In the genomic region with DNA sequence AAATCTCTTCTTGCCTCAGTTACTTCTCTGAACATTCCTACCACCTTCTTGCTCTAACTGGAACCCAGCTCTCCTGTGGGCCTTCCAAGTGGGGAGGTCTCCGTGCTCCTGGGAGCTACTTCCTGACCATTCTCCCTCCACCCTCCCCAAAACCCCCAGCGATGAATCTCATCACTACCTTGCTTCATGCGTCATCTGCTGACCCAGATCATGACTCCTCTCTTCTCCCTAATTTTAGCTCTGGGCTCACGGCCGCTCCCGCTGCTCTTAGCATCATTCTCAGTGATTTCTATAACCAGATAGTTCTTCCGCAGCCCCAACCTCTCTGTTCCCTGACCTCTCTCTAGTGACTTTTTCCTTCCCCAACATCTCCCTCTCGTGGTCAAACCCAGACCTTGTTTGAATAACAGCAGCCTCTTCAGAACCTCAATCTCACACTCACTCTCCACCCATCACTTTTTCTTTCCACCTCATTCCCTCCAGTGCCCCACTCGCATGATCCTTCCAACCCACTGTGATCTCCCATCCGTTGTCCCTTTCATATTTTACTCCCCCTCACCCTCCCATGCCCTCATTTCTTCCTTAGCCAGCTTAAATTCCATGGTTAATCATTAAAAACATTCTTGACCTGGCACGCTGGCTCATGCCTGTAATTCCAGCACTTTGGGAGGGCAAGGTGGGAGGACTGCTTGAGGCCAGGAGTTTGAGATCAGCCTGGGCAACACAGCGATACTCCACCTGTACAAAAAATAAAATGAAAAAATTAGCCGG, we compare ENCODE assay signal across 8 cellular contexts. TPM values are rescaled to one million over a fixed set of nuclear protein-coding genes. Genes with fewer than 3 reads are reported as not detected.
DNase-seq lines count a peak whose midpoint lies in the region; ATAC-seq, FAIRE-seq and TF ChIP-seq lines count a peak whose summit lies in the region.

No MANE protein-coding gene starts in this region.

- H3F3A ChIP-seq in SU-DHL-6 (ENCODE audit: insufficient read depth): no peaks in the 10 kb centered on the region

- no peaks in the 10 kb centered on the region for H3K9me3 ChIP-seq in SU-DHL-6 (ENCODE audit: insufficient read depth, low read length)
- H3K9me3 ChIP-seq in kidney (ENCODE audit: control insufficient read depth in 1 of 2, low read length in 2 of 2): no peaks in the 10 kb centered on the region

- H3K27me3 ChIP-seq in SU-DHL-6 (ENCODE audit: low read length): no peaks in the 10 kb centered on the region

- CTCF ChIA-PET in activated naive CD4-positive, alpha-beta T cell treated with anti-CD3 and anti-CD28 coated beads, Interleukin-2, amount 10 ng/mL, durations not matched to agents 7 days and 5 days (lab: Charles Lee): interaction anchor here (0.7 to 1.6 kb wide), 6 partner anchors 22 to 550 kb away, joined by 3 to 6 read pairs (median 5); a partner anchor contains a TSS

- no peaks in the 10 kb centered on the region for H3K9me3 Mint-ChIP-seq in activated naive CD4-positive, alpha-beta T cell treated with anti-CD3 and anti-CD28 coated beads, Interleukin-2, amount 10 ng/mL, durations not matched to agents 7 days and 5 days

- ATAC-seq in HG03354 (IDR thresholded peaks at IDR 0.05; ENCODE audit: poor library complexity, severe bottlenecking, unreplicated experiment): no peak

- H3K4me1 ChIP-seq in kidney (ENCODE audit: control insufficient read depth in 1 of 2, insufficient read depth in 1 of 2, low read depth in 1 of 2, low read length in 2 of 2): peaks cover 15% of the 10 kb centered on the region in 2 donors

- FAIRE-seq in kidney (lab: Jason Lieb, UNC): peak; percentile 3

- intact Hi-C loops in kidney (cut with DNase I): no loop called here

- no peak overlapping the region for H2AFZ ChIP-seq in SU-DHL-6 (ENCODE audit: low read depth, low read length, severe bottlenecking)

- H3K9ac ChIP-seq in SU-DHL-6 (ENCODE audit: low read length) (no peak overlapping the region), kidney (ENCODE audit: low read length in 2 of 2) (peak overlapping the region in 1 of 2 donors; percentile 51)

- TF ChIP-seq CTCF in SU-DHL-6 (IDR thresholded peaks at IDR 0.05; ENCODE audit: insufficient read depth, low read length, poor library complexity, severe bottlenecking) (peak; percentile 43), kidney (IDR thresholded peaks at IDR 0.05; ENCODE audit: borderline replicate concordance, extremely low read depth, insufficient read depth) (peak; percentile 35)

- H3K4me3 ChIP-seq in SU-DHL-6 (ENCODE audit: insufficient read depth, low read length, poor library complexity, severe bottlenecking): no peak overlapping the region
- peak overlapping the region in 1 of 2 donors; percentile 37 for H3K4me3 ChIP-seq in kidney (ENCODE audit: low read length in 2 of 2)

- no peaks in the 10 kb centered on the region for H3K36me3 Mint-ChIP-seq in activated naive CD4-positive, alpha-beta T cell treated with anti-CD3 and anti-CD28 coated beads, Interleukin-2, amount 10 ng/mL, durations not matched to agents 7 days and 5 days

- DNase-seq in activated naive CD4-positive, alpha-beta T cell treated with anti-CD3 and anti-CD28 coated beads, Interleukin-2, amount 10 ng/mL, durations not matched to agents 7 days and 5 days: peak; percentile 68
- no peak for DNase-seq in activated naive CD4-positive, alpha-beta T cell treated with anti-CD3 and anti-CD28 coated beads, Interleukin-2, amount 50 U/mL, for 16 hours
- DNase-seq in MV-4-11 (lab: John Stamatoyannopoulos, UW): peak; percentile 67
- DNase-seq in kidney: peak; percentile 29
- DNase-seq in OCI-M2 (lab: John Stamatoyannopoulos, UW; ENCODE audit: unreplicated experiment): no peak
- no peak for DNase-seq in hepatic stellate cell (ENCODE audit: low spot score)

- no peaks in the 10 kb centered on the region for H4K20me1 ChIP-seq in SU-DHL-6 (ENCODE audit: low read depth, low read length)

- no peak overlapping the region for H3K4me3 Mint-ChIP-seq in activated naive CD4-positive, alpha-beta T cell treated with anti-CD3 and anti-CD28 coated beads, Interleukin-2, amount 10 ng/mL, durations not matched to agents 7 days and 5 days

- no peak overlapping the region for H3K27ac Mint-ChIP-seq in activated naive CD4-positive, alpha-beta T cell treated with anti-CD3 and anti-CD28 coated beads, Interleukin-2, amount 10 ng/mL, durations not matched to agents 7 days and 5 days

- no peaks in the 10 kb centered on the region for H3K79me2 ChIP-seq in SU-DHL-6 (ENCODE audit: insufficient read depth, low read length)

- no peaks in the 10 kb centered on the region for H3K9me2 ChIP-seq in SU-DHL-6 (replicated peaks; ENCODE audit: insufficient read depth, low read length)

- no peak overlapping the region for H3K4me2 ChIP-seq in SU-DHL-6 (ENCODE audit: low read depth, low read length, poor library complexity, severe bottlenecking)

- H3K4me1 Mint-ChIP-seq in activated naive CD4-positive, alpha-beta T cell treated with anti-CD3 and anti-CD28 coated beads, Interleukin-2, amount 10 ng/mL, durations not matched to agents 7 days and 5 days: peaks cover 15% of the 10 kb centered on the region

- peaks cover 63% of the 10 kb centered on the region for H3K27me3 Mint-ChIP-seq in activated naive CD4-positive, alpha-beta T cell treated with anti-CD3 and anti-CD28 coated beads, Interleukin-2, amount 10 ng/mL, durations not matched to agents 7 days and 5 days

- no peak overlapping the region for H3K27ac ChIP-seq in SU-DHL-6 (ENCODE audit: low read depth, low read length)
- peak overlapping the region; percentile 62 to 71 for H3K27ac ChIP-seq in kidney (ENCODE audit: low read depth in 2 of 2, low read length in 2 of 2)

- no peaks in the 10 kb centered on the region for H3K36me3 ChIP-seq in SU-DHL-6 (ENCODE audit: low read length)
- no peaks in the 10 kb centered on the region for H3K36me3 ChIP-seq in kidney (ENCODE audit: control insufficient read depth in 1 of 2, insufficient read depth in 2 of 2, low read length in 2 of 2)

RNA-seq across cellular contexts. Expression of a gene that starts 21.8 kb away (rescaled TPM):
- 28.5 TPM for total RNA-seq in kidney
- polyA plus RNA-seq in kidney (ENCODE audit: insufficient read depth, low read depth, low replicate concordance): 110 TPM

RNA-seq across cellular contexts. Expression of a gene that starts 22.0 kb away (rescaled TPM):
- total RNA-seq in kidney: 30.6 TPM
- polyA plus RNA-seq in kidney (ENCODE audit: insufficient read depth, low read depth, low replicate concordance): 34.8 TPM

RNA-seq across cellular contexts. Expression of a gene that starts 23.0 kb away (rescaled TPM):
- total RNA-seq in kidney: 32.3 TPM
- polyA plus RNA-seq in kidney (ENCODE audit: insufficient read depth, low read depth, low replicate concordance): 44.3 TPM

RNA-seq across cellular contexts. Expression of a gene that starts 40.6 kb away (rescaled TPM):
- 0.47 TPM for total RNA-seq in kidney
- polyA plus RNA-seq in kidney (ENCODE audit: insufficient read depth, low read depth, low replicate concordance): not detected

RNA-seq across cellular contexts. Expression of a gene that starts 52.8 kb away (rescaled TPM):
- total RNA-seq in kidney: 23.2 TPM
- polyA plus RNA-seq in kidney (ENCODE audit: insufficient read depth, low read depth, low replicate concordance): 37.6 TPM

Comparison
In these comparisons a context has a peak if more than half of its experiments do, and no peak if none do; other contexts are left out.
1. DNase-seq: peak in activated naive CD4-positive, alpha-beta T cell treated with anti-CD3 and anti-CD28 coated beads, Interleukin-2, amount 10 ng/mL, durations not matched to agents 7 days and 5 days (single experiment), MV-4-11 (single experiment) and kidney (single experiment); none in activated naive CD4-positive, alpha-beta T cell treated with anti-CD3 and anti-CD28 coated beads, Interleukin-2, amount 50 U/mL, for 16 hours (single experiment), OCI-M2 (single experiment) and hepatic stellate cell (single experiment).